In genomic region chr6:1136415-1136774, GRCh38 we compare ENCODE assay signal across 13 cellular contexts.
DNase-seq lines count a peak whose midpoint lies in the region; ATAC-seq and TF ChIP-seq lines count a peak whose summit lies in the region.
"Had no signal": no experiment of that assay in that cellular context is flagged by ENCODE, and none has a peak within 500 bp of the region (broad histone marks: within the 10 kb centered on the region; RNA-seq: fewer than 3 reads in every experiment).

No MANE protein-coding gene starts in this region.

- H3K79me2 ChIP-seq in mammary epithelial cell (ENCODE audit: insufficient read depth, low read length): no peaks in the 10 kb centered on the region

- H2AFZ ChIP-seq in mammary epithelial cell (ENCODE audit: low read depth, low read length): peak overlapping the region; percentile 50

- H3K4me2 ChIP-seq in mammary epithelial cell (ENCODE audit: insufficient read depth, low read depth, low read length): peak overlapping the region; percentile 65
- H3K4me2 ChIP-seq: A549 had no signal

- H3K9ac ChIP-seq in mammary epithelial cell (ENCODE audit: insufficient read depth, low read length): peak overlapping the region; percentile 47

- DNase-seq in Right ventricle myocardium superior: no peak
- DNase-seq in right atrium auricular region (ENCODE audit: low spot score): no peak
- peak; percentile 81 for DNase-seq in mammary epithelial cell
- DNase-seq in kidney epithelial cell (ENCODE audit: low read depth): peak; percentile 50
- peak; percentile 14 to 27 for DNase-seq in thyroid gland
- DNase-seq in activated CD4-positive, alpha-beta T cell treated with anti-CD3 and anti-CD28 coated beads for 48 hours: no peak
- no peak for DNase-seq in NCI-H2227 (lab: John Stamatoyannopoulos, UW; ENCODE audit: unreplicated experiment)
- no peak for DNase-seq in CD8-positive, alpha-beta memory T cell
- DNase-seq: activated T-cell treated with anti-CD3 and anti-CD28 coated beads for 4 hours, NCI-H1694 treated with DMSO at 0.1 percent for 48 hours, T-cell had no signal

- no TSS peak for BruUV-seq in mammary epithelial cell (replicated peaks; lab: Mats Ljungman, UMichigan)

- no peak overlapping the region for H3K4me3 Mint-ChIP-seq in CD8-positive, alpha-beta memory T cell
- H3K4me3 Mint-ChIP-seq: dendritic cell treated with granulocyte-macrophage colony-stimulating factor and Interleukin-4, amounts not matched to agents 40 ng/mL and 50 ng/mL, for 4 days; T-cell had no signal

- intact Hi-C loops in Right ventricle myocardium superior (cut with DNase I) (no loop called here), mammary epithelial cell (cut with micrococcal nuclease) (loop anchor here (5.0 kb wide), 1 partner anchor 201 kb away; no protein-coding TSS in a partner anchor), thyroid gland (cut with DNase I) (no loop called here)

- H4K20me1 ChIP-seq in mammary epithelial cell (ENCODE audit: insufficient read depth, low read length): no peaks in the 10 kb centered on the region

- CTCF ChIA-PET in mammary epithelial cell (lab: Charles Lee; ENCODE audit: low non-redundant PET): no interaction called here
- CTCF ChIA-PET in CD8-positive, alpha-beta memory T cell (lab: Charles Lee): no interaction called here

- no peak overlapping the region for H3K4me3 ChIP-seq in right atrium auricular region
- peak overlapping the region in 2 of 3 experiments; percentile 10 to 13 for H3K4me3 ChIP-seq in mammary epithelial cell (replicated peaks in 1 of 3; ENCODE audit: insufficient read depth in 1 of 3, low read depth in 2 of 3, low read length in 3 of 3)
- H3K4me3 ChIP-seq in kidney epithelial cell (ENCODE audit: low read depth, low read length): no peak overlapping the region
- H3K4me3 ChIP-seq in thyroid gland (replicated peaks in 1 of 3): no peak overlapping the region
- H3K4me3 ChIP-seq in CD8-positive, alpha-beta memory T cell (ENCODE audit: low read length): no peak overlapping the region
- H3K4me3 ChIP-seq: A549 had no signal

- peaks cover 0 to 13% of the 10 kb centered on the region in 2 donors for H3K9me3 ChIP-seq in right atrium auricular region
- H3K9me3 ChIP-seq in mammary epithelial cell (replicated peaks; ENCODE audit: insufficient read depth, low read length): peaks cover 4% of the 10 kb centered on the region
- no peaks in the 10 kb centered on the region for H3K9me3 ChIP-seq in thyroid gland
- no peaks in the 10 kb centered on the region for H3K9me3 ChIP-seq in CD8-positive, alpha-beta memory T cell (ENCODE audit: low read length)
- H3K9me3 ChIP-seq: A549 had no signal

- no peaks in the 10 kb centered on the region for H3K36me3 ChIP-seq in right atrium auricular region
- H3K36me3 ChIP-seq in mammary epithelial cell (ENCODE audit: insufficient read depth, low read length): no peaks in the 10 kb centered on the region
- H3K36me3 ChIP-seq in kidney epithelial cell (ENCODE audit: control insufficient read depth, insufficient read depth, low read length): no peaks in the 10 kb centered on the region
- no peaks in the 10 kb centered on the region for H3K36me3 ChIP-seq in thyroid gland
- no peaks in the 10 kb centered on the region for H3K36me3 ChIP-seq in CD8-positive, alpha-beta memory T cell (ENCODE audit: insufficient read depth, low read length)

- no peaks in the 10 kb centered on the region for H3K27me3 ChIP-seq in right atrium auricular region
- H3K27me3 ChIP-seq in mammary epithelial cell (ENCODE audit: insufficient read depth, low read length): no peaks in the 10 kb centered on the region
- H3K27me3 ChIP-seq in kidney epithelial cell (ENCODE audit: control insufficient read depth, insufficient read depth, low read length): no peaks in the 10 kb centered on the region
- H3K27me3 ChIP-seq in thyroid gland: no peaks in the 10 kb centered on the region
- no peaks in the 10 kb centered on the region for H3K27me3 ChIP-seq in CD8-positive, alpha-beta memory T cell (ENCODE audit: insufficient read depth, low read length, poor library complexity, severe bottlenecking)

- no peaks in the 10 kb centered on the region for H3K36me3 Mint-ChIP-seq in CD8-positive, alpha-beta memory T cell
- H3K36me3 Mint-ChIP-seq: T-cell had no signal

- peaks cover 0 to 14% of the 10 kb centered on the region in 2 donors for H3K4me1 ChIP-seq in right atrium auricular region
- H3K4me1 ChIP-seq in mammary epithelial cell (ENCODE audit: insufficient read depth, low read length): peaks cover 26% of the 10 kb centered on the region
- H3K4me1 ChIP-seq in thyroid gland: peaks cover 9 to 27% of the 10 kb centered on the region in 2 donors
- H3K4me1 ChIP-seq in CD8-positive, alpha-beta memory T cell (ENCODE audit: insufficient read depth, low read length): no peaks in the 10 kb centered on the region
- H3K4me1 ChIP-seq: A549 had no signal

- no peaks in the 10 kb centered on the region for H3K4me1 Mint-ChIP-seq in CD8-positive, alpha-beta memory T cell
- H3K4me1 Mint-ChIP-seq: T-cell had no signal

- 2% methylated on average over 10 of the region's 10 CpGs for WGBS in mammary epithelial cell (ENCODE audit: low coverage, missing lambda C conversion rate)
- WGBS in thyroid gland, 2 donors: 35 to 47% methylated on average over 10 of the region's 10 CpGs

- H3K27ac Mint-ChIP-seq in CD8-positive, alpha-beta memory T cell: no peak overlapping the region
- H3K27ac Mint-ChIP-seq: dendritic cell treated with granulocyte-macrophage colony-stimulating factor and Interleukin-4, amounts not matched to agents 40 ng/mL and 50 ng/mL, for 4 days; T-cell had no signal

- TF ChIP-seq POLR2A in thyroid gland (IDR thresholded peaks at IDR 0.05): no peak

- in situ Hi-C loops in mammary epithelial cell (cut with MboI; ENCODE audit: low sequenced_read_pairs in 2 of 2): no loop called here

- peak; percentile 68 for ATAC-seq in Right ventricle myocardium superior (ENCODE audit: poor library complexity)
- ATAC-seq: A549, T-cell had no signal

- dilution Hi-C loops in mammary epithelial cell (cut with HindIII; ENCODE audit: low sequenced_read_pairs): no loop called here

- H3K27ac ChIP-seq in right atrium auricular region (peak overlapping the region in 1 of 2 donors; percentile 40), mammary epithelial cell (ENCODE audit: insufficient read depth, low read depth, low read length) (peak overlapping the region; percentile 58), thyroid gland (peak overlapping the region in 2 of 3 donors; percentile 35 to 66)
- no peak overlapping the region for H3K27ac ChIP-seq in CD8-positive, alpha-beta memory T cell (ENCODE audit: low read depth, low read length)
- H3K27ac ChIP-seq: A549 had no signal

- TF ChIP-seq CTCF in right atrium auricular region (IDR thresholded peaks at IDR 0.05) (no peak), mammary epithelial cell (conservative IDR thresholded peaks at IDR 0.05 in 1 of 2, IDR thresholded peaks at IDR 0.05 in 1 of 2; ENCODE audit: extremely low read depth in 1 of 2, insufficient read depth in 1 of 2, low read depth in 1 of 2, low read length in 2 of 2) (no peak), kidney epithelial cell (IDR thresholded peaks at IDR 0.05; ENCODE audit: insufficient read depth, low read length, poor library complexity, severe bottlenecking) (no peak), thyroid gland (IDR thresholded peaks at IDR 0.05) (no peak)

- peaks cover under 1 to 36% of the 10 kb centered on the region in 2 donors for H3K27me3 Mint-ChIP-seq in CD8-positive, alpha-beta memory T cell

- POLR2A ChIA-PET in CD8-positive, alpha-beta memory T cell (lab: Charles Lee): no interaction called here

- H3K9me3 Mint-ChIP-seq in CD8-positive, alpha-beta memory T cell: peaks cover 0 to 6% (median 4%) of the 10 kb centered on the region in 5 donors

Comparison
In these comparisons a context has a peak if more than half of its experiments do, and no peak if none do; other contexts are left out.
1. DNase-seq: peak in mammary epithelial cell (single experiment), kidney epithelial cell (single experiment) and thyroid gland (2 of 2); none in Right ventricle myocardium superior (single experiment), right atrium auricular region (single experiment), activated CD4-positive, alpha-beta T cell treated with anti-CD3 and anti-CD28 coated beads for 48 hours (single experiment), NCI-H2227 (single experiment) and CD8-positive, alpha-beta memory T cell (0 of 5).
2. H3K4me3 ChIP-seq: peak in mammary epithelial cell (2 of 3); none in right atrium auricular region (0 of 2), kidney epithelial cell (single experiment), thyroid gland (0 of 3) and CD8-positive, alpha-beta memory T cell (single experiment).